16 cellular contexts compared by ENCODE assay signal in the genomic region with DNA sequence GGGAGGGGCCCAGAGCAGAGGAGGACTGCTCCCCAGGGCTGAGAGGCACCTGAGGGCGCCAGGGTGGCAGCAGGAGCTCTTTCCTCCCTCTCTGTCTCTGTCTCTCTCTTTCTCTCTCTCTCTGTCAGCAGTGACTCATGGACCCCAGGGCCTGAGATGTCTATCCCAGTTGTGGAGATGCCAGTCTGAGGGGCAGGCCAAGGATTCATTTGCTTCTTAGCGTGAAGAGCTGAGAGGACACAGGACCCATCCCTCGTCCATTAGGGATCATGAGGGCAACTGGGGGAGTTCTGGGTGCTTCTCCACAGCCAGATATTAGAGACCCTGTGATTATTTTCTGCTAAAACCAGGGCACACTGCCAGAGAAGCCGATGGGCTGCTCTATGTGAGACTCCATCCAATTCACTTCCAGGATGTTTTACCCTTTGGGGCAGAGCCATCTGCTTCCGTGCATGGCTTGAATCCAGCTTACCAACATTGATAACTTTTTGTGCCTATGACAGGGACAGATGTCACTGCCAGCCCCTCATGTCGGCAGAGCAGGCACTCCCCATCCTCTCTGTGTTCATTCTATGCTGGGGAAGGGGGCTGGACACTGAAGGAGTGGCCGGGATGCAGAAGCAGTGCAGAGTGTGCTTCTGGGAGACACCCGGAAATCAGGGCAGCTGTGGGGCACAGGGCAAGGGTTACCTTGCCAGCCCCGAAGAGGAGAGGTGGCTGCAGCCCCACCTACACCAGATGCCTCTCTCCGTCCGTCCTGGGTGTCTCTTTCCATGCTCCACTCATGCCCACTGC. TPM values are rescaled to one million over a fixed set of nuclear protein-coding genes. Genes with fewer than 3 reads are reported as not detected.
DNase-seq lines count a peak whose midpoint lies in the region; ATAC-seq and TF ChIP-seq lines count a peak whose summit lies in the region.
"Had no signal": no experiment of that assay in that cellular context is flagged by ENCODE, and none has a peak within 500 bp of the region (broad histone marks: within the 10 kb centered on the region; RNA-seq: fewer than 3 reads in every experiment).

No MANE protein-coding gene starts in this region.

- POLR2A ChIA-PET in MCF 10A (lab: Yijun Ruan, JAX) = interaction anchor here (1.4 kb wide), 1 partner anchor 15 kb away, joined by 6 read pairs; no protein-coding TSS in a partner anchor
- POLR2A ChIA-PET in HEK293 (lab: Yijun Ruan, JAX) = no interaction called here

- H2AFZ ChIP-seq in mammary epithelial cell (ENCODE audit: low read depth, low read length) = no peak overlapping the region

- H3K27me3 ChIP-seq in mammary epithelial cell (ENCODE audit: insufficient read depth, low read length) (peaks cover 17% of the 10 kb centered on the region), vagina (no peaks in the 10 kb centered on the region)

- no peak for ATAC-seq in HG02623 (IDR thresholded peaks at IDR 0.05; ENCODE audit: unreplicated experiment)
- ATAC-seq: activated CD8-positive, alpha-beta T cell treated with anti-CD3 and anti-CD28 coated beads for 36 hours; activated naive CD8-positive, alpha-beta T cell treated with anti-CD3 and anti-CD28 coated beads, Interleukin-2, amount 50 U/mL, for 24 hours; stimulated activated effector memory CD8-positive, alpha-beta T cell treated with anti-CD3 and anti-CD28 coated beads, Interleukin-12 subunit alpha, Interleukin-12 subunit beta, amount 100 ng/mL, for 72 hours had no signal

- DNase-seq in MCF 10A (ENCODE audit: unreplicated experiment) (peak; percentile 29), mammary epithelial cell (no peak), astrocyte of the spinal cord (ENCODE audit: low read depth, low spot score) (peak; percentile 3), vagina (ENCODE audit: extremely low spot score in 2 of 2) (peak; percentile 70 to 93), GM10266 (ENCODE audit: extremely low spot score) (no peak)
- DNase-seq in effector CD8-positive, alpha-beta T cell (lab: John Stamatoyannopoulos, UW) = no peak
- DNase-seq: activated CD8-positive, alpha-beta T cell treated with anti-CD3 and anti-CD28 coated beads for 36 hours; activated naive CD8-positive, alpha-beta T cell treated with anti-CD3 and anti-CD28 coated beads, Interleukin-2, amount 50 U/mL, for 24 hours; NCI-H1930; NCI-H82; tibial artery had no signal

- H3K36me3 ChIP-seq in mammary epithelial cell (ENCODE audit: insufficient read depth, low read length) = no peaks in the 10 kb centered on the region
- no peaks in the 10 kb centered on the region for H3K36me3 ChIP-seq in HEK293 (ENCODE audit: control insufficient read depth in 2 of 2, insufficient read depth in 1 of 2, low read length in 2 of 2)
- no peaks in the 10 kb centered on the region for H3K36me3 ChIP-seq in vagina
- H3K36me3 ChIP-seq: esophagus muscularis mucosa, tibial artery had no signal

- H3K4me3 ChIP-seq in mammary epithelial cell (replicated peaks in 1 of 3; ENCODE audit: insufficient read depth in 1 of 3, low read depth in 2 of 3, low read length in 3 of 3) = no peak overlapping the region
- no peak overlapping the region for H3K4me3 ChIP-seq in HEK293 (ENCODE audit: low read depth, low read length)
- H3K4me3 ChIP-seq in astrocyte of the spinal cord (ENCODE audit: low read depth, low read length) = no peak overlapping the region
- no peak overlapping the region for H3K4me3 ChIP-seq in vagina
- H3K4me3 ChIP-seq: esophagus muscularis mucosa, tibial artery had no signal

- H4K20me1 ChIP-seq in mammary epithelial cell (ENCODE audit: insufficient read depth, low read length) = no peaks in the 10 kb centered on the region

- H3K4me1 ChIP-seq in mammary epithelial cell (ENCODE audit: insufficient read depth, low read length) = peaks cover 3% of the 10 kb centered on the region
- peaks cover 11% of the 10 kb centered on the region; the same call in 1 of the 2 replicates for H3K4me1 ChIP-seq in HEK293 (ENCODE audit: control insufficient read depth, insufficient read depth, low read length)
- H3K4me1 ChIP-seq in vagina = peaks cover 4% of the 10 kb centered on the region

- no peak overlapping the region for H3K27ac Mint-ChIP-seq in MCF 10A (ENCODE audit: low read depth, unreplicated experiment)
- H3K27ac Mint-ChIP-seq: activated CD8-positive, alpha-beta T cell treated with anti-CD3 and anti-CD28 coated beads for 36 hours; activated naive CD8-positive, alpha-beta T cell treated with anti-CD3 and anti-CD28 coated beads, Interleukin-2, amount 50 U/mL, for 24 hours; stimulated activated effector memory CD8-positive, alpha-beta T cell treated with anti-CD3 and anti-CD28 coated beads, Interleukin-12 subunit alpha, Interleukin-12 subunit beta, amount 100 ng/mL, for 72 hours had no signal

- no peaks in the 10 kb centered on the region for H3K27me3 Mint-ChIP-seq in MCF 10A (ENCODE audit: insufficient read depth, unreplicated experiment)

- in situ Hi-C loops in mammary epithelial cell (cut with MboI; ENCODE audit: low sequenced_read_pairs in 2 of 2) (no loop called here), astrocyte of the spinal cord (cut with HindIII; ENCODE audit: low sequenced_read_pairs) (no loop called here)

- WGBS in mammary epithelial cell (ENCODE audit: low coverage, missing lambda C conversion rate) = 73% methylated on average over 6 of the region's 11 CpGs

- BruUV-seq in MCF 10A (replicated peaks; lab: Mats Ljungman, UMichigan) (no TSS peak), mammary epithelial cell (replicated peaks; lab: Mats Ljungman, UMichigan) (no TSS peak)

- no peak for TF ChIP-seq CTCF in MCF 10A (IDR thresholded peaks at IDR 0.05; ENCODE audit: unreplicated experiment)
- no peak for TF ChIP-seq CTCF in mammary epithelial cell (conservative IDR thresholded peaks at IDR 0.05 in 1 of 2, IDR thresholded peaks at IDR 0.05 in 1 of 2; ENCODE audit: extremely low read depth in 1 of 2, insufficient read depth in 1 of 2, low read depth in 1 of 2, low read length in 2 of 2)
- TF ChIP-seq CTCF in HEK293 (tag by site-specific recombination; IDR thresholded peaks at IDR 0.05) = no peak
- no peak for TF ChIP-seq CTCF in astrocyte of the spinal cord (IDR thresholded peaks at IDR 0.05; ENCODE audit: low read depth, low read length)
- no peak for TF ChIP-seq CTCF in vagina (IDR thresholded peaks at IDR 0.05)
- TF ChIP-seq CTCF in GM10266 (IDR thresholded peaks at IDR 0.05; ENCODE audit: control insufficient read depth, insufficient read depth, low read depth, missing control alignments) = no peak

- no peaks in the 10 kb centered on the region for H3K79me2 ChIP-seq in mammary epithelial cell (ENCODE audit: insufficient read depth, low read length)

- no peaks in the 10 kb centered on the region for H3K4me1 Mint-ChIP-seq in MCF 10A (ENCODE audit: insufficient read depth, unreplicated experiment)
- H3K4me1 Mint-ChIP-seq: stimulated activated effector memory CD8-positive, alpha-beta T cell treated with anti-CD3 and anti-CD28 coated beads, Interleukin-12 subunit alpha, Interleukin-12 subunit beta, amount 100 ng/mL, for 72 hours had no signal

- H3K9ac ChIP-seq in mammary epithelial cell (ENCODE audit: insufficient read depth, low read length) = no peak overlapping the region

- H3K9me3 ChIP-seq in mammary epithelial cell (replicated peaks; ENCODE audit: insufficient read depth, low read length) = no peaks in the 10 kb centered on the region
- no peaks in the 10 kb centered on the region for H3K9me3 ChIP-seq in HEK293 (ENCODE audit: control insufficient read depth, insufficient read depth, low read depth, low read length)
- no peaks in the 10 kb centered on the region for H3K9me3 ChIP-seq in vagina
- H3K9me3 ChIP-seq: esophagus muscularis mucosa, tibial artery had no signal

- no peaks in the 10 kb centered on the region for H3K9me3 Mint-ChIP-seq in MCF 10A (ENCODE audit: unreplicated experiment)
- H3K9me3 Mint-ChIP-seq: activated CD8-positive, alpha-beta T cell treated with anti-CD3 and anti-CD28 coated beads for 36 hours; activated naive CD8-positive, alpha-beta T cell treated with anti-CD3 and anti-CD28 coated beads, Interleukin-2, amount 50 U/mL, for 24 hours; stimulated activated effector memory CD8-positive, alpha-beta T cell treated with anti-CD3 and anti-CD28 coated beads, Interleukin-12 subunit alpha, Interleukin-12 subunit beta, amount 100 ng/mL, for 72 hours had no signal

- no peaks in the 10 kb centered on the region for H3K36me3 Mint-ChIP-seq in MCF 10A (ENCODE audit: insufficient read depth, unreplicated experiment)
- H3K36me3 Mint-ChIP-seq: stimulated activated effector memory CD8-positive, alpha-beta T cell treated with anti-CD3 and anti-CD28 coated beads, Interleukin-12 subunit alpha, Interleukin-12 subunit beta, amount 100 ng/mL, for 72 hours had no signal

- intact Hi-C loops in MCF 10A (cut with micrococcal nuclease) (no loop called here), mammary epithelial cell (cut with micrococcal nuclease) (no loop called here), vagina (cut with DNase I) (no loop called here)

- H3K27ac ChIP-seq in mammary epithelial cell (ENCODE audit: insufficient read depth, low read depth, low read length) (no peak overlapping the region), HEK293 (ENCODE audit: extremely low read depth, low read depth, low read length) (no peak overlapping the region), vagina (no peak overlapping the region)
- H3K27ac ChIP-seq: esophagus muscularis mucosa, tibial artery had no signal

- CTCF ChIA-PET in MCF 10A (lab: Yijun Ruan, JAX) = interaction anchor here (0.5 to 1.3 kb wide), 3 partner anchors 33 to 83 kb away, joined by 3 to 4 read pairs (median 4); no protein-coding TSS in a partner anchor
- CTCF ChIA-PET in mammary epithelial cell (lab: Charles Lee; ENCODE audit: low non-redundant PET) = no interaction called here
- CTCF ChIA-PET in HEK293 (lab: Yijun Ruan, JAX) = interaction anchor here (1.1 kb wide), 1 partner anchor 242 kb away, joined by 3 read pairs; no protein-coding TSS in a partner anchor

- dilution Hi-C loops in mammary epithelial cell (cut with HindIII; ENCODE audit: low sequenced_read_pairs) = no loop called here

- TF ChIP-seq POLR2A in vagina (IDR thresholded peaks at IDR 0.05) = no peak

- no peak overlapping the region for H3K4me2 ChIP-seq in mammary epithelial cell (ENCODE audit: insufficient read depth, low read depth, low read length)

- H3K4me3 Mint-ChIP-seq in MCF 10A (ENCODE audit: unreplicated experiment) = no peak overlapping the region
- H3K4me3 Mint-ChIP-seq: activated CD8-positive, alpha-beta T cell treated with anti-CD3 and anti-CD28 coated beads for 36 hours; activated naive CD8-positive, alpha-beta T cell treated with anti-CD3 and anti-CD28 coated beads, Interleukin-2, amount 50 U/mL, for 24 hours; stimulated activated effector memory CD8-positive, alpha-beta T cell treated with anti-CD3 and anti-CD28 coated beads, Interleukin-12 subunit alpha, Interleukin-12 subunit beta, amount 100 ng/mL, for 72 hours had no signal

RNA-seq across cellular contexts. Expression of gene PCBP3, which starts 4.1 kb away (rescaled TPM):
- total RNA-seq in MCF 10A (2022) = 3.7 and 6.6 TPM in 2 replicates
- 1 to 10 TPM in 1 of 2 donors, under 1 TPM in 1; 0.67 to 1.0 TPM for total RNA-seq in mammary epithelial cell
- 0.05 TPM for polyA plus RNA-seq in mammary epithelial cell
- polyA minus RNA-seq in mammary epithelial cell = not detected
- 4.9 TPM for total RNA-seq in vagina
- total RNA-seq: HT1080 had no signal

Comparison
In these comparisons a context has a peak if more than half of its experiments do, and no peak if none do; other contexts are left out.
1. DNase-seq: peak in MCF 10A (single experiment), astrocyte of the spinal cord (single experiment) and vagina (2 of 2); none in mammary epithelial cell (single experiment), GM10266 (single experiment) and effector CD8-positive, alpha-beta T cell (single experiment).